ENCODE assay signal across 1 cellular context in the genomic region with DNA sequence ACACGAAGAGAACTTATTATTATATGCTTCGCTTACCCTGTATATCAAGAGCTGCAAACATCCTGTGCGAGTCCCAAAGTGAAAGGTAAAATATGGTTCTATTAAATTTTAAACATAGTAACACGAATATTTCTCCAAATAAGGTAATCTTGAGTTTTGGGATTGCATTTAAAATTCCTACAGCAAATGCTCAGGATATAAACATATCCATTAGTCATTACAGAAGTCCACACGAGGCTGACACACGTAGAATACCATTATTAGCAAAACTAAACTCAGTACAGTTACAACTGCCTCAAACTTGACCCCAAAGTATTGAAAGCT.
TF ChIP-seq lines count a peak whose summit lies in the region.

No MANE protein-coding gene starts in this region.

TF ChIP-seq in H1, 55 proteins besides CTCF, POLR2A, EP300 and RAD21 (continued from another document):
- TF ChIP-seq CTBP2 (IDR thresholded peaks at IDR 0.05; ENCODE audit: borderline replicate concordance, insufficient read depth, insufficient read length, low read length), result no peak
- TF ChIP-seq HDAC6 (IDR thresholded peaks at IDR 0.05; ENCODE audit: low read depth, low read length), result no peak
- no peak for TF ChIP-seq TAF7 (optimal IDR thresholded peaks at IDR 0.05; ENCODE audit: borderline replicate concordance, low read depth, low read length)
- no peak for TF ChIP-seq SUZ12 (IDR thresholded peaks at IDR 0.05; ENCODE audit: low read length)
- no peak for TF ChIP-seq HDAC2 (IDR thresholded peaks at IDR 0.05; ENCODE audit: borderline replicate concordance in 1 of 2, low read depth in 2 of 2, low read length in 2 of 2)
- no peak for TF ChIP-seq BACH1 (IDR thresholded peaks at IDR 0.05; ENCODE audit: low read length)
- TF ChIP-seq NRF1 (IDR thresholded peaks at IDR 0.05; ENCODE audit: low read depth, low read length), result no peak
- TF ChIP-seq SP2 (IDR thresholded peaks at IDR 0.05; ENCODE audit: low read length), result no peak
- TF ChIP-seq GABPA (IDR thresholded peaks at IDR 0.05; ENCODE audit: borderline replicate concordance, insufficient read depth, low read length), result no peak
